Comparison of ENCODE assay signal across 18 cellular contexts in genomic region chr13:61339054-61339621, GRCh38.
"Had no signal": no experiment of that assay in that cellular context is flagged by ENCODE, and none has a peak within 500 bp of the region (broad histone marks: within the 10 kb centered on the region; RNA-seq: fewer than 3 reads in every experiment).

No MANE protein-coding gene starts in this region.

- H3K4me3 Mint-ChIP-seq: activated B cell treated with CpG ODN at 0.5 μM for 24 hours; activated CD4-positive, alpha-beta T cell treated with anti-CD3 and anti-CD28 coated beads, Interleukin-2, amount 10 ng/mL, durations not matched to agents 24 days and 14 days; activated naive CD8-positive, alpha-beta T cell; mesothelial cell of epicardium; neural progenitor cell had no signal

- ATAC-seq: stimulated activated naive CD8-positive, alpha-beta T cell treated with anti-CD3 and anti-CD28 coated beads, Interleukin-15, Interleukin-2, amounts not matched to agents 100 U/mL and 50 U/mL, for 24 hours had no signal

- H3K36me3 ChIP-seq: lower lobe of right lung, neural progenitor cell had no signal

- H3K36me3 Mint-ChIP-seq: activated naive CD8-positive, alpha-beta T cell; mesothelial cell of epicardium; neural progenitor cell had no signal

- H3K79me2 ChIP-seq: hepatocyte, parathyroid adenoma had no signal

- H3K4me3 ChIP-seq: dorsolateral prefrontal cortex, hepatocyte, lower lobe of right lung, neural progenitor cell had no signal

- H3K9ac ChIP-seq: neural progenitor cell, parathyroid adenoma had no signal

- H3K4me1 Mint-ChIP-seq: activated B cell treated with CpG ODN at 0.5 μM for 24 hours; activated CD4-positive, alpha-beta T cell treated with anti-CD3 and anti-CD28 coated beads, Interleukin-2, amount 10 ng/mL, durations not matched to agents 24 days and 14 days; mesothelial cell of epicardium; neural progenitor cell had no signal

- H3K27ac Mint-ChIP-seq: activated B cell treated with CpG ODN at 0.5 μM for 24 hours; activated CD4-positive, alpha-beta T cell treated with anti-CD3 and anti-CD28 coated beads, Interleukin-2, amount 10 ng/mL, durations not matched to agents 24 days and 14 days; activated naive CD8-positive, alpha-beta T cell; activated T-helper 2 cell treated with anti-CD3 and anti-CD28 coated beads, Interferon-gamma antibody, Interleukin-2, Interleukin-4, amounts not matched to agents 10 μg/mL and 5 μg/mL and 100 μg/mL, durations not matched to agents 14 hours and 24 hours and 36 hours; mesothelial cell of epicardium; neural progenitor cell had no signal

- H3K4me1 ChIP-seq: lower lobe of right lung, neural progenitor cell, parathyroid adenoma had no signal

- H2AFZ ChIP-seq: hepatocyte, neural progenitor cell, parathyroid adenoma had no signal

- H3K9me3 Mint-ChIP-seq: mesothelial cell of epicardium, neural progenitor cell had no signal

- H3K27ac ChIP-seq: dorsolateral prefrontal cortex, hepatocyte, lower lobe of right lung, neural progenitor cell, parathyroid adenoma had no signal

- H3K27me3 ChIP-seq: dorsolateral prefrontal cortex, hepatocyte, neural progenitor cell had no signal

- DNase-seq: activated B cell treated with CpG ODN at 0.5 μM for 24 hours; activated CD4-positive, alpha-beta T cell treated with anti-CD3 and anti-CD28 coated beads, Interleukin-2, amount 10 ng/mL, durations not matched to agents 24 days and 14 days; activated T-cell treated with anti-CD3 and anti-CD28 coated beads for 4 hours; amygdala; cerebellar nuclear complex; dorsolateral prefrontal cortex; foreskin melanocyte; lower lobe of right lung; retina; stimulated activated CD4-positive, alpha-beta T cell treated with anti-CD3 and anti-CD28 coated beads, Interleukin-4, amount 100 ng/mL, for 1 hour; stimulated activated CD8-positive, alpha-beta memory T cell treated with anti-CD3 and anti-CD28 coated beads, Interleukin-4, amount 100 ng/mL, for 48 hours; stimulated activated naive CD8-positive, alpha-beta T cell treated with anti-CD3 and anti-CD28 coated beads, Interleukin-15, Interleukin-2, amounts not matched to agents 100 U/mL and 50 U/mL, for 24 hours had no signal

- H3K9me3 ChIP-seq: lower lobe of right lung had no signal

- H3K4me2 ChIP-seq: hepatocyte, neural progenitor cell had no signal

- H3K27me3 Mint-ChIP-seq: activated B cell treated with CpG ODN at 0.5 μM for 24 hours; activated CD4-positive, alpha-beta T cell treated with anti-CD3 and anti-CD28 coated beads, Interleukin-2, amount 10 ng/mL, durations not matched to agents 24 days and 14 days; activated naive CD8-positive, alpha-beta T cell had no signal
